1 cellular context compared by ENCODE assay signal in the genomic region with DNA sequence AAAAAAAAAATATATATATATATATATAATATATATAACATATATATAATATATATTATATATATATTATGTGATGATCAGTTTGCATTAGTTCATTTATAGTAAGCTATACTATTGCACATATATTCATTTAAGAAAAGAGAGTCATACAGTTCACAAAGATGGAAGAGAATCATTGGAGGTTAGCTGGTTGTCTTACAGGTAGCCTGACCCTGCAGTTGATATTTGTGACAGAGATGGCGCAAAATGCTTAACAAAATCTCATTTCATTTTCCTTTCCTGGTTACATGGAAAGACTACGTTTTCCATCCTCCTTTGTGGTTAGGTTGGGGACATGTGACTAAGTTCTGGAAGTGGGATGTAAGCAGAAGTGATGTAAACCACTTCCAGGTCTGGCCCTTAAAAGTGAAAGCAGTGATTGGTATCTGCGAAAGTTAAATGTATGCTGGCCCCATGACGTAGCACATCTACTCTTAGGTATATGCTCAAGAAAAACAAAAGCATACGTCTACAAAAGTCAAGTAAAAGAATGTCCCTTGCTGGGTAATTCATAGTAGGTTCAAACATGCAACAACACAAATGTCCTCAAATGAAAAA.
TF ChIP-seq lines count a peak whose summit lies in the region.

No MANE protein-coding gene starts in this region.

TF ChIP-seq in K562, 482 proteins besides CTCF, POLR2A, EP300 and RAD21 (continued from another document and continues in another):
- TF ChIP-seq, protein P1, sequence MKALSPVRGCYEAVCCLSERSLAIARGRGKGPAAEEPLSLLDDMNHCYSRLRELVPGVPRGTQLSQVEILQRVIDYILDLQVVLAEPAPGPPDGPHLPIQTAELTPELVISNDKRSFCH (CRISPR knock-in tag; IDR thresholded peaks at IDR 0.05): no peak
- TF ChIP-seq, protein P1 (tag; IDR thresholded peaks at IDR 0.05): no peak
- TF ChIP-seq, protein P2, sequence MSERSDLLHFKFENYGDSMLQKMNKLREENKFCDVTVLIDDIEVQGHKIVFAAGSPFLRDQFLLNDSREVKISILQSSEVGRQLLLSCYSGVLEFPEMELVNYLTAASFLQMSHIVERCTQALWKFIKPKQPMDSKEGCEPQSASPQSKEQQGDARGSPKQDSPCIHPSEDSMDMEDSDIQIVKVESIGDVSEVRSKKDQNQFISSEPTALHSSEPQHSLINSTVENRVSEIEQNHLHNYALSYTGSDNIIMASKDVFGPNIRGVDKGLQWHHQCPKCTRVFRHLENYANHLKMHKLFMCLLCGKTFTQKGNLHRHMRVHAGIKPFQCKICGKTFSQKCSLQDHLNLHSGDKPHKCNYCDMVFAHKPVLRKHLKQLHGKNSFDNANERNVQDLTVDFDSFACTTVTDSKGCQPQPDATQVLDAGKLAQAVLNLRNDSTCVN (CRISPR knock-in tag; IDR thresholded peaks at IDR 0.05): no peak
- TF ChIP-seq ZNF561 (CRISPR knock-in tag; conservative IDR thresholded peaks at IDR 0.05) (no peak), NRF1 (conservative IDR thresholded peaks at IDR 0.05 in 1 of 2, IDR thresholded peaks at IDR 0.05 in 1 of 2) (0 out of 4 replicates have a peak, but pooled peaks of 1 of the 2 experiments have one; percentile 26), ZNF134 (CRISPR knock-in tag; conservative IDR thresholded peaks at IDR 0.05) (no peak), KDM5B (IDR thresholded peaks at IDR 0.05; ENCODE audit: insufficient replicate concordance, low read depth, low read length) (no peak), TEAD1 (CRISPR knock-in tag; IDR thresholded peaks at IDR 0.05) (no peak), TCF3 (CRISPR knock-in tag; IDR thresholded peaks at IDR 0.05) (no peak), HNRNPH1 (optimal IDR thresholded peaks at IDR 0.05; ENCODE audit: low read depth, low read length) (no peak), MBD2 (IDR thresholded peaks at IDR 0.05; ENCODE audit: borderline replicate concordance, low read depth) (no peak), NCOA4 (IDR thresholded peaks at IDR 0.05; ENCODE audit: partially characterized antibody) (no peak), DIDO1 (tag; IDR thresholded peaks at IDR 0.05; ENCODE audit: low read depth) (no peak), ZNF3 (CRISPR knock-in tag; IDR thresholded peaks at IDR 0.05) (no peak), ZNF224 (CRISPR knock-in tag; IDR thresholded peaks at IDR 0.05) (no peak), ETV1 (tag; conservative IDR thresholded peaks at IDR 0.05; ENCODE audit: low read depth) (no peak), TOE1 (IDR thresholded peaks at IDR 0.05; ENCODE audit: borderline replicate concordance) (0 out of 2 replicates have a peak, but pooled peaks have one; percentile 50), TOE1 (CRISPR knock-in tag; IDR thresholded peaks at IDR 0.05; ENCODE audit: borderline replicate concordance, low read depth) (no peak), NFYB (IDR thresholded peaks at IDR 0.05; ENCODE audit: extremely low read depth, insufficient read length) (no peak), HDAC2 (IDR thresholded peaks at IDR 0.05) (no peak), U2AF2 (optimal IDR thresholded peaks at IDR 0.05; ENCODE audit: low read depth, low read length) (no peak), ZNF780A (CRISPR knock-in tag; IDR thresholded peaks at IDR 0.05) (no peak), CBX8 (IDR thresholded peaks at IDR 0.05; ENCODE audit: borderline replicate concordance, extremely low read depth, low read depth, low read length, poor library complexity, severe bottlenecking) (no peak), SRSF7 (optimal IDR thresholded peaks at IDR 0.05; ENCODE audit: low read depth, low read length) (no peak), SMAD2 (IDR thresholded peaks at IDR 0.05; ENCODE audit: low read depth, low read length) (no peak), TAF9B (IDR thresholded peaks at IDR 0.05; ENCODE audit: partially characterized antibody) (no peak), RBM14 (IDR thresholded peaks at IDR 0.05; ENCODE audit: borderline replicate concordance, insufficient read depth, low read depth, low read length) (no peak), ZC3H8 (IDR thresholded peaks at IDR 0.05) (no peak)
- TF ChIP-seq, protein P3, sequence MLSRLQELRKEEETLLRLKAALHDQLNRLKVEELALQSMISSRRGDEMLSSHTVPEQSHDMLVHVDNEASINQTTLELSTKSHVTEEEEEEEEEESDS (CRISPR knock-in tag; IDR thresholded peaks at IDR 0.05): no peak
- TF ChIP-seq, protein P4, sequence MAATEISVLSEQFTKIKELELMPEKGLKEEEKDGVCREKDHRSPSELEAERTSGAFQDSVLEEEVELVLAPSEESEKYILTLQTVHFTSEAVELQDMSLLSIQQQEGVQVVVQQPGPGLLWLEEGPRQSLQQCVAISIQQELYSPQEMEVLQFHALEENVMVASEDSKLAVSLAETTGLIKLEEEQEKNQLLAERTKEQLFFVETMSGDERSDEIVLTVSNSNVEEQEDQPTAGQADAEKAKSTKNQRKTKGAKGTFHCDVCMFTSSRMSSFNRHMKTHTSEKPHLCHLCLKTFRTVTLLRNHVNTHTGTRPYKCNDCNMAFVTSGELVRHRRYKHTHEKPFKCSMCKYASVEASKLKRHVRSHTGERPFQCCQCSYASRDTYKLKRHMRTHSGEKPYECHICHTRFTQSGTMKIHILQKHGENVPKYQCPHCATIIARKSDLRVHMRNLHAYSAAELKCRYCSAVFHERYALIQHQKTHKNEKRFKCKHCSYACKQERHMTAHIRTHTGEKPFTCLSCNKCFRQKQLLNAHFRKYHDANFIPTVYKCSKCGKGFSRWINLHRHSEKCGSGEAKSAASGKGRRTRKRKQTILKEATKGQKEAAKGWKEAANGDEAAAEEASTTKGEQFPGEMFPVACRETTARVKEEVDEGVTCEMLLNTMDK (IDR thresholded peaks at IDR 0.05; ENCODE audit: borderline replicate concordance, insufficient read depth, low read depth, low read length, poor library complexity, severe bottlenecking): no peak
- TF ChIP-seq, protein P5, sequence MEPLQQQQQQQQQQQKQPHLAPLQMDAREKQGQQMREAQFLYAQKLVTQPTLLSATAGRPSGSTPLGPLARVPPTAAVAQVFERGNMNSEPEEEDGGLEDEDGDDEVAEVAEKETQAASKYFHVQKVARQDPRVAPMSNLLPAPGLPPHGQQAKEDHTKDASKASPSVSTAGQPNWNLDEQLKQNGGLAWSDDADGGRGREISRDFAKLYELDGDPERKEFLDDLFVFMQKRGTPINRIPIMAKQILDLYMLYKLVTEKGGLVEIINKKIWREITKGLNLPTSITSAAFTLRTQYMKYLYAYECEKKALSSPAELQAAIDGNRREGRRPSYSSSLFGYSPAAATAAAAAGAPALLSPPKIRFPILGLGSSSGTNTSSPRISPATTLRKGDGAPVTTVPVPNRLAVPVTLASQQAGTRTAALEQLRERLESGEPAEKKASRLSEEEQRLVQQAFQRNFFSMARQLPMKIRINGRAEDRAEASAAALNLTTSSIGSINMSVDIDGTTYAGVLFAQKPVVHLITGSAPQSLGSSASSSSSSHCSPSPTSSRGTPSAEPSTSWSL (CRISPR knock-in tag; IDR thresholded peaks at IDR 0.05; ENCODE audit: borderline replicate concordance): no peak
- TF ChIP-seq, protein P6, sequence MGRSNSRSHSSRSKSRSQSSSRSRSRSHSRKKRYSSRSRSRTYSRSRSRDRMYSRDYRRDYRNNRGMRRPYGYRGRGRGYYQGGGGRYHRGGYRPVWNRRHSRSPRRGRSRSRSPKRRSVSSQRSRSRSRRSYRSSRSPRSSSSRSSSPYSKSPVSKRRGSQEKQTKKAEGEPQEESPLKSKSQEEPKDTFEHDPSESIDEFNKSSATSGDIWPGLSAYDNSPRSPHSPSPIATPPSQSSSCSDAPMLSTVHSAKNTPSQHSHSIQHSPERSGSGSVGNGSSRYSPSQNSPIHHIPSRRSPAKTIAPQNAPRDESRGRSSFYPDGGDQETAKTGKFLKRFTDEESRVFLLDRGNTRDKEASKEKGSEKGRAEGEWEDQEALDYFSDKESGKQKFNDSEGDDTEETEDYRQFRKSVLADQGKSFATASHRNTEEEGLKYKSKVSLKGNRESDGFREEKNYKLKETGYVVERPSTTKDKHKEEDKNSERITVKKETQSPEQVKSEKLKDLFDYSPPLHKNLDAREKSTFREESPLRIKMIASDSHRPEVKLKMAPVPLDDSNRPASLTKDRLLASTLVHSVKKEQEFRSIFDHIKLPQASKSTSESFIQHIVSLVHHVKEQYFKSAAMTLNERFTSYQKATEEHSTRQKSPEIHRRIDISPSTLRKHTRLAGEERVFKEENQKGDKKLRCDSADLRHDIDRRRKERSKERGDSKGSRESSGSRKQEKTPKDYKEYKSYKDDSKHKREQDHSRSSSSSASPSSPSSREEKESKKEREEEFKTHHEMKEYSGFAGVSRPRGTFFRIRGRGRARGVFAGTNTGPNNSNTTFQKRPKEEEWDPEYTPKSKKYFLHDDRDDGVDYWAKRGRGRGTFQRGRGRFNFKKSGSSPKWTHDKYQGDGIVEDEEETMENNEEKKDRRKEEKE (IDR thresholded peaks at IDR 0.05; ENCODE audit: borderline replicate concordance in 1 of 2, control insufficient read depth in 1 of 2, low read depth in 2 of 2, low read length in 1 of 2): no peak
- TF ChIP-seq, protein P7, sequence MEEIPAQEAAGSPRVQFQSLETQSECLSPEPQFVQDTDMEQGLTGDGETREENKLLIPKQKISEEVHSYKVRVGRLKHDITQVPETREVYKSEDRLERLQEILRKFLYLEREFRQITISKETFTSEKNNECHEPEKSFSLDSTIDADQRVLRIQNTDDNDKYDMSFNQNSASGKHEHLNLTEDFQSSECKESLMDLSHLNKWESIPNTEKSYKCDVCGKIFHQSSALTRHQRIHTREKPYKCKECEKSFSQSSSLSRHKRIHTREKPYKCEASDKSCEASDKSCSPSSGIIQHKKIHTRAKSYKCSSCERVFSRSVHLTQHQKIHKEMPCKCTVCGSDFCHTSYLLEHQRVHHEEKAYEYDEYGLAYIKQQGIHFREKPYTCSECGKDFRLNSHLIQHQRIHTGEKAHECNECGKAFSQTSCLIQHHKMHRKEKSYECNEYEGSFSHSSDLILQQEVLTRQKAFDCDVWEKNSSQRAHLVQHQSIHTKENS (CRISPR knock-in tag; IDR thresholded peaks at IDR 0.05): no peak
- TF ChIP-seq, protein P8, sequence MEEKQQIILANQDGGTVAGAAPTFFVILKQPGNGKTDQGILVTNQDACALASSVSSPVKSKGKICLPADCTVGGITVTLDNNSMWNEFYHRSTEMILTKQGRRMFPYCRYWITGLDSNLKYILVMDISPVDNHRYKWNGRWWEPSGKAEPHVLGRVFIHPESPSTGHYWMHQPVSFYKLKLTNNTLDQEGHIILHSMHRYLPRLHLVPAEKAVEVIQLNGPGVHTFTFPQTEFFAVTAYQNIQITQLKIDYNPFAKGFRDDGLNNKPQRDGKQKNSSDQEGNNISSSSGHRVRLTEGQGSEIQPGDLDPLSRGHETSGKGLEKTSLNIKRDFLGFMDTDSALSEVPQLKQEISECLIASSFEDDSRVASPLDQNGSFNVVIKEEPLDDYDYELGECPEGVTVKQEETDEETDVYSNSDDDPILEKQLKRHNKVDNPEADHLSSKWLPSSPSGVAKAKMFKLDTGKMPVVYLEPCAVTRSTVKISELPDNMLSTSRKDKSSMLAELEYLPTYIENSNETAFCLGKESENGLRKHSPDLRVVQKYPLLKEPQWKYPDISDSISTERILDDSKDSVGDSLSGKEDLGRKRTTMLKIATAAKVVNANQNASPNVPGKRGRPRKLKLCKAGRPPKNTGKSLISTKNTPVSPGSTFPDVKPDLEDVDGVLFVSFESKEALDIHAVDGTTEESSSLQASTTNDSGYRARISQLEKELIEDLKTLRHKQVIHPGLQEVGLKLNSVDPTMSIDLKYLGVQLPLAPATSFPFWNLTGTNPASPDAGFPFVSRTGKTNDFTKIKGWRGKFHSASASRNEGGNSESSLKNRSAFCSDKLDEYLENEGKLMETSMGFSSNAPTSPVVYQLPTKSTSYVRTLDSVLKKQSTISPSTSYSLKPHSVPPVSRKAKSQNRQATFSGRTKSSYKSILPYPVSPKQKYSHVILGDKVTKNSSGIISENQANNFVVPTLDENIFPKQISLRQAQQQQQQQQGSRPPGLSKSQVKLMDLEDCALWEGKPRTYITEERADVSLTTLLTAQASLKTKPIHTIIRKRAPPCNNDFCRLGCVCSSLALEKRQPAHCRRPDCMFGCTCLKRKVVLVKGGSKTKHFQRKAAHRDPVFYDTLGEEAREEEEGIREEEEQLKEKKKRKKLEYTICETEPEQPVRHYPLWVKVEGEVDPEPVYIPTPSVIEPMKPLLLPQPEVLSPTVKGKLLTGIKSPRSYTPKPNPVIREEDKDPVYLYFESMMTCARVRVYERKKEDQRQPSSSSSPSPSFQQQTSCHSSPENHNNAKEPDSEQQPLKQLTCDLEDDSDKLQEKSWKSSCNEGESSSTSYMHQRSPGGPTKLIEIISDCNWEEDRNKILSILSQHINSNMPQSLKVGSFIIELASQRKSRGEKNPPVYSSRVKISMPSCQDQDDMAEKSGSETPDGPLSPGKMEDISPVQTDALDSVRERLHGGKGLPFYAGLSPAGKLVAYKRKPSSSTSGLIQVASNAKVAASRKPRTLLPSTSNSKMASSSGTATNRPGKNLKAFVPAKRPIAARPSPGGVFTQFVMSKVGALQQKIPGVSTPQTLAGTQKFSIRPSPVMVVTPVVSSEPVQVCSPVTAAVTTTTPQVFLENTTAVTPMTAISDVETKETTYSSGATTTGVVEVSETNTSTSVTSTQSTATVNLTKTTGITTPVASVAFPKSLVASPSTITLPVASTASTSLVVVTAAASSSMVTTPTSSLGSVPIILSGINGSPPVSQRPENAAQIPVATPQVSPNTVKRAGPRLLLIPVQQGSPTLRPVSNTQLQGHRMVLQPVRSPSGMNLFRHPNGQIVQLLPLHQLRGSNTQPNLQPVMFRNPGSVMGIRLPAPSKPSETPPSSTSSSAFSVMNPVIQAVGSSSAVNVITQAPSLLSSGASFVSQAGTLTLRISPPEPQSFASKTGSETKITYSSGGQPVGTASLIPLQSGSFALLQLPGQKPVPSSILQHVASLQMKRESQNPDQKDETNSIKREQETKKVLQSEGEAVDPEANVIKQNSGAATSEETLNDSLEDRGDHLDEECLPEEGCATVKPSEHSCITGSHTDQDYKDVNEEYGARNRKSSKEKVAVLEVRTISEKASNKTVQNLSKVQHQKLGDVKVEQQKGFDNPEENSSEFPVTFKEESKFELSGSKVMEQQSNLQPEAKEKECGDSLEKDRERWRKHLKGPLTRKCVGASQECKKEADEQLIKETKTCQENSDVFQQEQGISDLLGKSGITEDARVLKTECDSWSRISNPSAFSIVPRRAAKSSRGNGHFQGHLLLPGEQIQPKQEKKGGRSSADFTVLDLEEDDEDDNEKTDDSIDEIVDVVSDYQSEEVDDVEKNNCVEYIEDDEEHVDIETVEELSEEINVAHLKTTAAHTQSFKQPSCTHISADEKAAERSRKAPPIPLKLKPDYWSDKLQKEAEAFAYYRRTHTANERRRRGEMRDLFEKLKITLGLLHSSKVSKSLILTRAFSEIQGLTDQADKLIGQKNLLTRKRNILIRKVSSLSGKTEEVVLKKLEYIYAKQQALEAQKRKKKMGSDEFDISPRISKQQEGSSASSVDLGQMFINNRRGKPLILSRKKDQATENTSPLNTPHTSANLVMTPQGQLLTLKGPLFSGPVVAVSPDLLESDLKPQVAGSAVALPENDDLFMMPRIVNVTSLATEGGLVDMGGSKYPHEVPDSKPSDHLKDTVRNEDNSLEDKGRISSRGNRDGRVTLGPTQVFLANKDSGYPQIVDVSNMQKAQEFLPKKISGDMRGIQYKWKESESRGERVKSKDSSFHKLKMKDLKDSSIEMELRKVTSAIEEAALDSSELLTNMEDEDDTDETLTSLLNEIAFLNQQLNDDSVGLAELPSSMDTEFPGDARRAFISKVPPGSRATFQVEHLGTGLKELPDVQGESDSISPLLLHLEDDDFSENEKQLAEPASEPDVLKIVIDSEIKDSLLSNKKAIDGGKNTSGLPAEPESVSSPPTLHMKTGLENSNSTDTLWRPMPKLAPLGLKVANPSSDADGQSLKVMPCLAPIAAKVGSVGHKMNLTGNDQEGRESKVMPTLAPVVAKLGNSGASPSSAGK (IDR thresholded peaks at IDR 0.05): no peak; the same call in 1 of the 2 replicates
